Comparison of ENCODE assay signal across 8 cellular contexts in genomic region chr17:77470800-77471733, GRCh38.
DNase-seq lines count a peak whose midpoint lies in the region; ATAC-seq and TF ChIP-seq lines count a peak whose summit lies in the region.

No MANE protein-coding gene starts in this region.

- H3K4me1 Mint-ChIP-seq in dendritic cell treated with granulocyte-macrophage colony-stimulating factor and Interleukin-4, amounts not matched to agents 40 ng/mL and 50 ng/mL, for 4 days (ENCODE audit: low read depth), result peaks cover 100% of the 10 kb centered on the region

- ATAC-seq in GM18519 (IDR thresholded peaks at IDR 0.05; ENCODE audit: low FRiP score, unreplicated experiment), result no peak

- H3K27ac Mint-ChIP-seq in dendritic cell treated with granulocyte-macrophage colony-stimulating factor and Interleukin-4, amounts not matched to agents 40 ng/mL and 50 ng/mL, for 4 days, result peak overlapping the region; percentile 66

- peak; percentile 23; the same call in 1 of the 2 replicates for TF ChIP-seq CTCF in BE2C (IDR thresholded peaks at IDR 0.05; ENCODE audit: low read depth, low read length)

- peak; percentile 78 for DNase-seq in BE2C
- peak; percentile 31 for DNase-seq in NAMALWA (ENCODE audit: low spot score)
- DNase-seq in myocyte (ENCODE audit: low read depth), result peak; percentile 33
- DNase-seq in stimulated activated naive CD4-positive, alpha-beta T cell treated with Interleukin-2 at 50 U/mL for 16 hours (lab: John Stamatoyannopoulos, UW), result no peak
- no peak for DNase-seq in stimulated activated CD4-positive, alpha-beta T cell treated with anti-CD3 and anti-CD28 coated beads, Interleukin-4, amount 100 ng/mL, for 4 hours
- no peak for DNase-seq in dermis blood vessel endothelial cell

- intact Hi-C loops in dendritic cell treated with granulocyte-macrophage colony-stimulating factor and Interleukin-4, amounts not matched to agents 40 ng/mL and 50 ng/mL, for 4 days (cut with micrococcal nuclease), result loop anchor here (5.0 kb wide), 1 partner anchor 34 kb away; no protein-coding TSS in a partner anchor

- no peaks in the 10 kb centered on the region for H3K27me3 ChIP-seq in BE2C

- no peaks in the 10 kb centered on the region for H3K27me3 Mint-ChIP-seq in dendritic cell treated with granulocyte-macrophage colony-stimulating factor and Interleukin-4, amounts not matched to agents 40 ng/mL and 50 ng/mL, for 4 days

- H3K36me3 ChIP-seq in BE2C, result peaks cover 2% of the 10 kb centered on the region

- no peaks in the 10 kb centered on the region for H3K9me3 ChIP-seq in BE2C

- peaks cover 79% of the 10 kb centered on the region for H3K36me3 Mint-ChIP-seq in dendritic cell treated with granulocyte-macrophage colony-stimulating factor and Interleukin-4, amounts not matched to agents 40 ng/mL and 50 ng/mL, for 4 days (ENCODE audit: low read depth)

- peak overlapping the region; percentile 3; the same call in 1 of the 2 replicates for H3K4me3 ChIP-seq in BE2C (ENCODE audit: low read depth, low read length)

- peak overlapping the region; percentile 62 for H3K4me3 Mint-ChIP-seq in dendritic cell treated with granulocyte-macrophage colony-stimulating factor and Interleukin-4, amounts not matched to agents 40 ng/mL and 50 ng/mL, for 4 days

- H3K9me3 Mint-ChIP-seq in dendritic cell treated with granulocyte-macrophage colony-stimulating factor and Interleukin-4, amounts not matched to agents 40 ng/mL and 50 ng/mL, for 4 days, result peaks cover 11% of the 10 kb centered on the region

- peaks cover 44% of the 10 kb centered on the region for H3K4me1 ChIP-seq in BE2C

Comparison
In these comparisons a context has a peak if more than half of its experiments do, and no peak if none do; other contexts are left out.
1. DNase-seq: peak in BE2C (single experiment), NAMALWA (single experiment) and myocyte (single experiment); none in stimulated activated naive CD4-positive, alpha-beta T cell treated with Interleukin-2 at 50 U/mL for 16 hours (single experiment), stimulated activated CD4-positive, alpha-beta T cell treated with anti-CD3 and anti-CD28 coated beads, Interleukin-4, amount 100 ng/mL, for 4 hours (0 of 2) and dermis blood vessel endothelial cell (single experiment).